ENCODE assay signal across 1 cellular context in genomic region chr1:53047737-53048344, GRCh38.
TF ChIP-seq lines count a peak whose summit lies in the region.

No MANE protein-coding gene starts in this region.

TF ChIP-seq in HepG2, 621 proteins besides CTCF, POLR2A, EP300 and RAD21 (continued from another document):
- TF ChIP-seq, protein P1, sequence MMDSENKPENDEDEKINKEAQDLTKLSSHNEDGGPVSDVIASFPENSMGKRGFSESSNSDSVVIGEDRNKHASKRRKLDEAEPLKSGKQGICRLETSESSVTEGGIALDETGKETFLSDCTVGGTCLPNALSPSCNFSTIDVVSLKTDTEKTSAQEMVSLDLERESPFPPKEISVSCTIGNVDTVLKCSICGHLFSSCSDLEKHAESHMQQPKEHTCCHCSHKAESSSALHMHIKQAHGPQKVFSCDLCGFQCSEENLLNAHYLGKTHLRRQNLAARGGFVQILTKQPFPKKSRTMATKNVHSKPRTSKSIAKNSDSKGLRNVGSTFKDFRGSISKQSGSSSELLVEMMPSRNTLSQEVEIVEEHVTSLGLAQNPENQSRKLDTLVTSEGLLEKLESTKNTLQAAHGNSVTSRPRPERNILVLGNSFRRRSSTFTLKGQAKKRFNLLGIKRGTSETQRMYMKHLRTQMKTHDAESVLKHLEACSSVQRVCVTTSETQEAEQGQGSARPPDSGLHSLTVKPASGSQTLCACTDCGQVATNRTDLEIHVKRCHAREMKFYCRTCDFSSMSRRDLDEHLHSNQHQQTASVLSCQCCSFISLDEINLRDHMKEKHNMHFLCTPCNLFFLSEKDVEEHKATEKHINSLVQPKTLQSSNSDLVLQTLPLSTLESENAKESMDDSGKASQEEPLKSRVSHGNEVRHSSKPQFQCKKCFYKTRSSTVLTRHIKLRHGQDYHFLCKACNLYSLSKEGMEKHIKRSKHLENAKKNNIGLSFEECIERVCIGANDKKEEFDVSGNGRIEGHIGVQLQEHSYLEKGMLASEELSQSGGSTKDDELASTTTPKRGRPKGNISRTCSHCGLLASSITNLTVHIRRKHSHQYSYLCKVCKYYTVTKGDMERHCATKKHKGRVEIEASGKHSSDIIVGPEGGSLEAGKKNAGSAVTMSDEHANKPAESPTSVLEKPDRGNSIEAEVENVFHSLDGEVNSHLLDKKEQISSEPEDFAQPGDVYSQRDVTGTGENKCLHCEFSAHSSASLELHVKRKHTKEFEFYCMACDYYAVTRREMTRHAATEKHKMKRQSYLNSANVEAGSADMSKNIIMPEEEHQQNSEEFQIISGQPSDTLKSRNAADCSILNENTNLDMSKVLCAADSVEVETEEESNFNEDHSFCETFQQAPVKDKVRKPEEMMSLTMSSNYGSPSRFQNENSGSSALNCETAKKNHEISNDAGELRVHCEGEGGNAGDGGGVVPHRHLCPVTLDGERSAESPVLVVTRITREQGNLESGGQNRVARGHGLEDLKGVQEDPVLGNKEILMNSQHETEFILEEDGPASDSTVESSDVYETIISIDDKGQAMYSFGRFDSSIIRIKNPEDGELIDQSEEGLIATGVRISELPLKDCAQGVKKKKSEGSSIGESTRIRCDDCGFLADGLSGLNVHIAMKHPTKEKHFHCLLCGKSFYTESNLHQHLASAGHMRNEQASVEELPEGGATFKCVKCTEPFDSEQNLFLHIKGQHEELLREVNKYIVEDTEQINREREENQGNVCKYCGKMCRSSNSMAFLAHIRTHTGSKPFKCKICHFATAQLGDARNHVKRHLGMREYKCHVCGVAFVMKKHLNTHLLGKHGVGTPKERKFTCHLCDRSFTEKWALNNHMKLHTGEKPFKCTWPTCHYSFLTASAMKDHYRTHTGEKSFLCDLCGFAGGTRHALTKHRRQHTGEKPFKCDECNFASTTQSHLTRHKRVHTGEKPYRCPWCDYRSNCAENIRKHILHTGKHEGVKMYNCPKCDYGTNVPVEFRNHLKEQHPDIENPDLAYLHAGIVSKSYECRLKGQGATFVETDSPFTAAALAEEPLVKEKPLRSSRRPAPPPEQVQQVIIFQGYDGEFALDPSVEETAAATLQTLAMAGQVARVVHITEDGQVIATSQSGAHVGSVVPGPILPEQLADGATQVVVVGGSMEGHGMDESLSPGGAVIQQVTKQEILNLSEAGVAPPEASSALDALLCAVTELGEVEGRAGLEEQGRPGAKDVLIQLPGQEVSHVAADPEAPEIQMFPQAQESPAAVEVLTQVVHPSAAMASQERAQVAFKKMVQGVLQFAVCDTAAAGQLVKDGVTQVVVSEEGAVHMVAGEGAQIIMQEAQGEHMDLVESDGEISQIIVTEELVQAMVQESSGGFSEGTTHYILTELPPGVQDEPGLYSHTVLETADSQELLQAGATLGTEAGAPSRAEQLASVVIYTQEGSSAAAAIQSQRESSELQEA (CRISPR knock-in tag; IDR thresholded peaks at IDR 0.05; ENCODE audit: not compliant biosample characterization): no peak
- TF ChIP-seq, protein P2, sequence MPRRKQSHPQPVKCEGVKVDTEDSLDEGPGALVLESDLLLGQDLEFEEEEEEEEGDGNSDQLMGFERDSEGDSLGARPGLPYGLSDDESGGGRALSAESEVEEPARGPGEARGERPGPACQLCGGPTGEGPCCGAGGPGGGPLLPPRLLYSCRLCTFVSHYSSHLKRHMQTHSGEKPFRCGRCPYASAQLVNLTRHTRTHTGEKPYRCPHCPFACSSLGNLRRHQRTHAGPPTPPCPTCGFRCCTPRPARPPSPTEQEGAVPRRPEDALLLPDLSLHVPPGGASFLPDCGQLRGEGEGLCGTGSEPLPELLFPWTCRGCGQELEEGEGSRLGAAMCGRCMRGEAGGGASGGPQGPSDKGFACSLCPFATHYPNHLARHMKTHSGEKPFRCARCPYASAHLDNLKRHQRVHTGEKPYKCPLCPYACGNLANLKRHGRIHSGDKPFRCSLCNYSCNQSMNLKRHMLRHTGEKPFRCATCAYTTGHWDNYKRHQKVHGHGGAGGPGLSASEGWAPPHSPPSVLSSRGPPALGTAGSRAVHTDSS (CRISPR knock-in tag; conservative IDR thresholded peaks at IDR 0.05): no peak
- no peak for TF ChIP-seq XRCC5 (optimal IDR thresholded peaks at IDR 0.05; ENCODE audit: low read length)
- no peak for TF ChIP-seq BORCS8-MEF2B (CRISPR knock-in tag; IDR thresholded peaks at IDR 0.05)
- no peak for TF ChIP-seq ZKSCAN1 (IDR thresholded peaks at IDR 0.05; ENCODE audit: low read length)
- TF ChIP-seq, protein P3, sequence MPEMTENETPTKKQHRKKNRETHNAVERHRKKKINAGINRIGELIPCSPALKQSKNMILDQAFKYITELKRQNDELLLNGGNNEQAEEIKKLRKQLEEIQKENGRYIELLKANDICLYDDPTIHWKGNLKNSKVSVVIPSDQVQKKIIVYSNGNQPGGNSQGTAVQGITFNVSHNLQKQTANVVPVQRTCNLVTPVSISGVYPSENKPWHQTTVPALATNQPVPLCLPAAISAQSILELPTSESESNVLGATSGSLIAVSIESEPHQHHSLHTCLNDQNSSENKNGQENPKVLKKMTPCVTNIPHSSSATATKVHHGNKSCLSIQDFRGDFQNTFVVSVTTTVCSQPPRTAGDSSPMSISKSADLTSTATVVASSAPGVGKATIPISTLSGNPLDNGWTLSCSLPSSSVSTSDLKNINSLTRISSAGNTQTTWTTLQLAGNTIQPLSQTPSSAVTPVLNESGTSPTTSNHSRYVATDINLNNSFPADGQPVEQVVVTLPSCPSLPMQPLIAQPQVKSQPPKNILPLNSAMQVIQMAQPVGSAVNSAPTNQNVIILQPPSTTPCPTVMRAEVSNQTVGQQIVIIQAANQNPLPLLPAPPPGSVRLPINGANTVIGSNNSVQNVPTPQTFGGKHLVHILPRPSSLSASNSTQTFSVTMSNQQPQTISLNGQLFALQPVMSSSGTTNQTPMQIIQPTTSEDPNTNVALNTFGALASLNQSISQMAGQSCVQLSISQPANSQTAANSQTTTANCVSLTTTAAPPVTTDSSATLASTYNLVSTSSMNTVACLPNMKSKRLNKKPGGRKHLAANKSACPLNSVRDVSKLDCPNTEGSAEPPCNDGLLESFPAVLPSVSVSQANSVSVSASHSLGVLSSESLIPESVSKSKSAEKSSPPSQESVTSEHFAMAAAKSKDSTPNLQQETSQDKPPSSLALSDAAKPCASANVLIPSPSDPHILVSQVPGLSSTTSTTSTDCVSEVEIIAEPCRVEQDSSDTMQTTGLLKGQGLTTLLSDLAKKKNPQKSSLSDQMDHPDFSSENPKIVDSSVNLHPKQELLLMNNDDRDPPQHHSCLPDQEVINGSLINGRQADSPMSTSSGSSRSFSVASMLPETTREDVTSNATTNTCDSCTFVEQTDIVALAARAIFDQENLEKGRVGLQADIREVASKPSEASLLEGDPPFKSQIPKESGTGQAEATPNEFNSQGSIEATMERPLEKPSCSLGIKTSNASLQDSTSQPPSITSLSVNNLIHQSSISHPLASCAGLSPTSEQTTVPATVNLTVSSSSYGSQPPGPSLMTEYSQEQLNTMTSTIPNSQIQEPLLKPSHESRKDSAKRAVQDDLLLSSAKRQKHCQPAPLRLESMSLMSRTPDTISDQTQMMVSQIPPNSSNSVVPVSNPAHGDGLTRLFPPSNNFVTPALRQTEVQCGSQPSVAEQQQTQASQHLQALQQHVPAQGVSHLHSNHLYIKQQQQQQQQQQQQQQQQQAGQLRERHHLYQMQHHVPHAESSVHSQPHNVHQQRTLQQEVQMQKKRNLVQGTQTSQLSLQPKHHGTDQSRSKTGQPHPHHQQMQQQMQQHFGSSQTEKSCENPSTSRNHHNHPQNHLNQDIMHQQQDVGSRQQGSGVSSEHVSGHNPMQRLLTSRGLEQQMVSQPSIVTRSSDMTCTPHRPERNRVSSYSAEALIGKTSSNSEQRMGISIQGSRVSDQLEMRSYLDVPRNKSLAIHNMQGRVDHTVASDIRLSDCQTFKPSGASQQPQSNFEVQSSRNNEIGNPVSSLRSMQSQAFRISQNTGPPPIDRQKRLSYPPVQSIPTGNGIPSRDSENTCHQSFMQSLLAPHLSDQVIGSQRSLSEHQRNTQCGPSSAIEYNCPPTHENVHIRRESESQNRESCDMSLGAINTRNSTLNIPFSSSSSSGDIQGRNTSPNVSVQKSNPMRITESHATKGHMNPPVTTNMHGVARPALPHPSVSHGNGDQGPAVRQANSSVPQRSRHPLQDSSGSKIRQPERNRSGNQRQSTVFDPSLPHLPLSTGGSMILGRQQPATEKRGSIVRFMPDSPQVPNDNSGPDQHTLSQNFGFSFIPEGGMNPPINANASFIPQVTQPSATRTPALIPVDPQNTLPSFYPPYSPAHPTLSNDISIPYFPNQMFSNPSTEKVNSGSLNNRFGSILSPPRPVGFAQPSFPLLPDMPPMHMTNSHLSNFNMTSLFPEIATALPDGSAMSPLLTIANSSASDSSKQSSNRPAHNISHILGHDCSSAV (CRISPR knock-in tag; IDR thresholded peaks at IDR 0.05; ENCODE audit: borderline replicate concordance): no peak
- no peak for TF ChIP-seq U2AF2 (IDR thresholded peaks at IDR 0.05; ENCODE audit: low read depth, low read length)
- no peak for TF ChIP-seq TMF1 (CRISPR knock-in tag; IDR thresholded peaks at IDR 0.05; ENCODE audit: low read depth)
- no peak for TF ChIP-seq ZFP37 (CRISPR knock-in tag; IDR thresholded peaks at IDR 0.05; ENCODE audit: borderline replicate concordance)
